ENCODE assay signal across 11 cellular contexts in the genomic region with DNA sequence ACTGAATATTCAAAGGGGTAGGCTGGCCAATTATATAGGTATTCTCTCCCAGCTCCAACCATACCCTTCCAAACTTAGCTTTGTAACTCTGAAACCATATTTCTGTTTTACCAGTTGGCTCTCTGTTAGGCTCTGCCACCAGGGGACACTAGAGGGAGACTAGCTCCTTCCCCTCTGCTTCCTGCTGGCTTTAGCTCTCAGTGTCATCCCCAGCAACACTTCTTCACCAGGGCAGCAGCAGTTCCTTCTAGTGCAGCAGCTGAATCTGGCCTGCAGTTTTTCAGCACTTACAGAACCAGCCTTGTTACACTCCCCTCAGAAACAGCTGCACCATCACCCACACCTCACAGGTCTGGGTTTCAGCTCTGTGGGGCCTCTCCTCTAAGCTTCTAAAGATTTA. TPM values are rescaled to one million over a fixed set of nuclear protein-coding genes. Genes with fewer than 3 reads are reported as not detected.
DNase-seq lines count a peak whose midpoint lies in the region; ATAC-seq and TF ChIP-seq lines count a peak whose summit lies in the region.
"Had no signal": no experiment of that assay in that cellular context is flagged by ENCODE, and none has a peak within 500 bp of the region (broad histone marks: within the 10 kb centered on the region; RNA-seq: fewer than 3 reads in every experiment).

No MANE protein-coding gene starts in this region.

- H3K27ac Mint-ChIP-seq in activated CD8-positive, alpha-beta memory T cell treated with anti-CD3 and anti-CD28 coated beads, Interleukin-2, amount 10 ng/mL, durations not matched to agents 7 days and 5 days, result no peak overlapping the region
- H3K27ac Mint-ChIP-seq: CD14-positive monocyte, IgD-negative memory B cell had no signal

- H3K4me1 ChIP-seq in SJCRH30, result peaks cover 9% of the 10 kb centered on the region; the same call in 1 of the 2 replicates

- no peaks in the 10 kb centered on the region for H3K9me3 ChIP-seq in SJCRH30 (replicated peaks)

- CTCF ChIA-PET in activated CD8-positive, alpha-beta memory T cell treated with anti-CD3 and anti-CD28 coated beads, Interleukin-2, amount 10 ng/mL, durations not matched to agents 7 days and 5 days (lab: Charles Lee), result interaction anchor here (0.7 to 2.8 kb wide), 17 partner anchors 9 to 234 kb away, joined by 3 to 15 read pairs (median 4); no protein-coding TSS in a partner anchor

- peak; percentile 45 for ATAC-seq in activated CD8-positive, alpha-beta memory T cell treated with anti-CD3 and anti-CD28 coated beads, Interleukin-2, amount 10 ng/mL, durations not matched to agents 7 days and 5 days
- ATAC-seq in HG02981 (IDR thresholded peaks at IDR 0.05; ENCODE audit: unreplicated experiment) (no peak), HG02610 (IDR thresholded peaks at IDR 0.05; ENCODE audit: unreplicated experiment) (no peak)

- H3K9me3 Mint-ChIP-seq in activated CD8-positive, alpha-beta memory T cell treated with anti-CD3 and anti-CD28 coated beads, Interleukin-2, amount 10 ng/mL, durations not matched to agents 7 days and 5 days (ENCODE audit: low read depth), result peaks cover 4% of the 10 kb centered on the region

- no peak overlapping the region for H3K4me3 Mint-ChIP-seq in activated CD8-positive, alpha-beta memory T cell treated with anti-CD3 and anti-CD28 coated beads, Interleukin-2, amount 10 ng/mL, durations not matched to agents 7 days and 5 days
- H3K4me3 Mint-ChIP-seq: IgD-negative memory B cell had no signal

- H3K36me3 Mint-ChIP-seq in activated CD8-positive, alpha-beta memory T cell treated with anti-CD3 and anti-CD28 coated beads, Interleukin-2, amount 10 ng/mL, durations not matched to agents 7 days and 5 days, result peaks cover 25% of the 10 kb centered on the region
- H3K36me3 Mint-ChIP-seq: CD14-positive monocyte, IgD-negative memory B cell had no signal

- H3K36me3 ChIP-seq in SJCRH30, result no peaks in the 10 kb centered on the region

- H3K27me3 ChIP-seq in SJCRH30, result no peaks in the 10 kb centered on the region

- H3K4me1 Mint-ChIP-seq in activated CD8-positive, alpha-beta memory T cell treated with anti-CD3 and anti-CD28 coated beads, Interleukin-2, amount 10 ng/mL, durations not matched to agents 7 days and 5 days, result peaks cover 60% of the 10 kb centered on the region
- H3K4me1 Mint-ChIP-seq: CD14-positive monocyte had no signal

- peak; percentile 72 for DNase-seq in activated CD8-positive, alpha-beta memory T cell treated with anti-CD3 and anti-CD28 coated beads, Interleukin-2, amount 10 ng/mL, durations not matched to agents 7 days and 5 days
- no peak for DNase-seq in activated CD8-positive, alpha-beta memory T cell treated with anti-CD3 and anti-CD28 coated beads for 24 hours
- DNase-seq in SJCRH30 (peak; percentile 68 to 79), erythroblast (lab: John Stamatoyannopoulos, UW) (peak; percentile 49 to 50), NCI-H446 (lab: John Stamatoyannopoulos, UW) (no peak)
- DNase-seq in stimulated activated CD8-positive, alpha-beta memory T cell treated with anti-CD3 and anti-CD28 coated beads, Interleukin-4, amount 100 ng/mL, for 48 hours, result peak; percentile 60

- H3K4me3 ChIP-seq in SJCRH30, result no peak overlapping the region

- H3K27me3 Mint-ChIP-seq in activated CD8-positive, alpha-beta memory T cell treated with anti-CD3 and anti-CD28 coated beads, Interleukin-2, amount 10 ng/mL, durations not matched to agents 7 days and 5 days, result no peaks in the 10 kb centered on the region

- H3K27ac ChIP-seq in SJCRH30, result no peak overlapping the region
- H3K27ac ChIP-seq: parathyroid adenoma had no signal

- TF ChIP-seq POLR2A in erythroblast (IDR thresholded peaks at IDR 0.05; ENCODE audit: low read length), result no peak

RNA-seq across cellular contexts. Expression of gene DOCK9, which starts 51.0 kb away (rescaled TPM):
- total RNA-seq in activated CD8-positive, alpha-beta memory T cell treated with anti-CD3 and anti-CD28 coated beads, Interleukin-2, amount 10 ng/mL, durations not matched to agents 7 days and 5 days, result 10 to 100 TPM; 37.5 to 79.9 TPM
- 53.7 and 60.5 TPM in 2 replicates for total RNA-seq in SJCRH30 (2014; rRNA removed; shearing (Covaris generic))

Comparison
In these comparisons a context has a peak if more than half of its experiments do, and no peak if none do; other contexts are left out.
1. DNase-seq: peak in activated CD8-positive, alpha-beta memory T cell treated with anti-CD3 and anti-CD28 coated beads, Interleukin-2, amount 10 ng/mL, durations not matched to agents 7 days and 5 days (single experiment), SJCRH30 (2 of 2), erythroblast (2 of 2) and stimulated activated CD8-positive, alpha-beta memory T cell treated with anti-CD3 and anti-CD28 coated beads, Interleukin-4, amount 100 ng/mL, for 48 hours (single experiment); none in activated CD8-positive, alpha-beta memory T cell treated with anti-CD3 and anti-CD28 coated beads for 24 hours (single experiment) and NCI-H446 (0 of 2).